14 cellular contexts compared by ENCODE assay signal in genomic region chr14:21101802-21102413, GRCh38. TPM values are rescaled to one million over a fixed set of nuclear protein-coding genes. Genes with fewer than 3 reads are reported as not detected.
DNase-seq lines count a peak whose midpoint lies in the region; ATAC-seq and TF ChIP-seq lines count a peak whose summit lies in the region.
"Had no signal": no experiment of that assay in that cellular context is flagged by ENCODE, and none has a peak within 500 bp of the region (broad histone marks: within the 10 kb centered on the region; RNA-seq: fewer than 3 reads in every experiment).

No MANE protein-coding gene starts in this region.

- CTCF ChIA-PET in MCF 10A (lab: Yijun Ruan, JAX), result interaction anchor here (0.6 to 10.5 kb wide), 15 partner anchors 7 to 405 kb away, joined by 3 to 248 read pairs (median 8); no protein-coding TSS in a partner anchor

- H3K27ac ChIP-seq in DND-41 (ENCODE audit: low read length), result 0 out of 2 replicates have a peak overlapping the region, but pooled peaks have one; percentile 95
- H3K27ac ChIP-seq: left ventricle myocardium inferior, SJSA1, upper lobe of left lung had no signal

- peaks cover 68% of the 10 kb centered on the region for H3K4me1 ChIP-seq in DND-41 (ENCODE audit: insufficient read depth, low read length)

- peak overlapping the region; percentile 92 for H3K4me2 ChIP-seq in DND-41 (ENCODE audit: insufficient read depth, low read length)

- POLR2A ChIA-PET in MCF 10A (lab: Yijun Ruan, JAX), result interaction anchor here (0.9 to 1.5 kb wide), 3 partner anchors 24 to 759 kb away, joined by 3 to 5 read pairs (median 3); no protein-coding TSS in a partner anchor

- H3K27ac Mint-ChIP-seq in MCF 10A (ENCODE audit: low read depth, unreplicated experiment), result peak overlapping the region; percentile 67
- H3K27ac Mint-ChIP-seq in natural killer cell treated with Interleukin-12 subunit alpha and Interleukin-12 subunit beta and Interleukin-15 and Interleukin-18, amount 100 ng/mL, for 72 hours, result peak overlapping the region; percentile 38 to 84

- H3K4me3 Mint-ChIP-seq in MCF 10A (ENCODE audit: unreplicated experiment), result peak overlapping the region; percentile 84
- peak overlapping the region; percentile 92 for H3K4me3 Mint-ChIP-seq in natural killer cell treated with Interleukin-12 subunit alpha and Interleukin-12 subunit beta and Interleukin-15 and Interleukin-18, amount 100 ng/mL, for 72 hours

- no peaks in the 10 kb centered on the region for H3K36me3 Mint-ChIP-seq in MCF 10A (ENCODE audit: insufficient read depth, unreplicated experiment)
- H3K36me3 Mint-ChIP-seq in natural killer cell treated with Interleukin-12 subunit alpha and Interleukin-12 subunit beta and Interleukin-15 and Interleukin-18, amount 100 ng/mL, for 72 hours, result no peaks in the 10 kb centered on the region

- H3K9me3 ChIP-seq in DND-41 (ENCODE audit: insufficient read depth, low read length, severe bottlenecking), result no peaks in the 10 kb centered on the region
- H3K9me3 ChIP-seq: left ventricle myocardium inferior, SJSA1, upper lobe of left lung had no signal

- no peak for DNase-seq in DND-41
- DNase-seq in LoVo (ENCODE audit: low spot score), result peak; percentile 46
- no peak for DNase-seq in MCF 10A (ENCODE audit: unreplicated experiment)
- no peak for DNase-seq in natural killer cell treated with Interleukin-12 subunit alpha and Interleukin-12 subunit beta and Interleukin-15 and Interleukin-18, amount 100 ng/mL, for 72 hours (ENCODE audit: low spot score)
- DNase-seq in DMS 273 treated with DMSO at 0.1 percent for 48 hours (lab: John Stamatoyannopoulos, UW), result no peak
- DNase-seq in NCI-H446 treated with DMSO at 0.1 percent for 48 hours (lab: John Stamatoyannopoulos, UW), result no peak
- DNase-seq: activated CD8-positive, alpha-beta memory T cell treated with anti-CD3 and anti-CD28 coated beads for 24 hours; left ventricle myocardium inferior had no signal

- H3K4me3 ChIP-seq in DND-41 (ENCODE audit: low read depth in 1 of 2, low read length in 2 of 2), result peak overlapping the region in 1 of 2 experiments; percentile 77; a peak in 2 of 4 replicates
- H3K4me3 ChIP-seq: left ventricle myocardium inferior, SJSA1, upper lobe of left lung had no signal

- no peak for TF ChIP-seq CTCF in DND-41 (IDR thresholded peaks at IDR 0.05; ENCODE audit: borderline replicate concordance, extremely low read depth, low read length, poor library complexity, severe bottlenecking)
- no peak for TF ChIP-seq CTCF in MCF 10A (IDR thresholded peaks at IDR 0.05; ENCODE audit: unreplicated experiment)

- peaks cover 45% of the 10 kb centered on the region for H3K4me1 Mint-ChIP-seq in MCF 10A (ENCODE audit: insufficient read depth, unreplicated experiment)
- H3K4me1 Mint-ChIP-seq in natural killer cell treated with Interleukin-12 subunit alpha and Interleukin-12 subunit beta and Interleukin-15 and Interleukin-18, amount 100 ng/mL, for 72 hours (ENCODE audit: low read depth in 2 of 2), result peaks cover 34 to 51% of the 10 kb centered on the region in 2 donors

- peaks cover 25% of the 10 kb centered on the region for H3K79me2 ChIP-seq in DND-41 (ENCODE audit: insufficient read depth, low read length)

- ATAC-seq in DND-41 (ENCODE audit: insufficient read depth, low read depth) (no peak), GM21423 (IDR thresholded peaks at IDR 0.05; ENCODE audit: unreplicated experiment) (no peak), HG02798 (IDR thresholded peaks at IDR 0.05; ENCODE audit: poor library complexity, unreplicated experiment) (no peak)
- no peak for ATAC-seq in natural killer cell treated with Interleukin-12 subunit alpha and Interleukin-12 subunit beta and Interleukin-15 and Interleukin-18, amount 100 ng/mL, for 72 hours

- no peaks in the 10 kb centered on the region for H3K27me3 Mint-ChIP-seq in MCF 10A (ENCODE audit: insufficient read depth, unreplicated experiment)
- H3K27me3 Mint-ChIP-seq in natural killer cell treated with Interleukin-12 subunit alpha and Interleukin-12 subunit beta and Interleukin-15 and Interleukin-18, amount 100 ng/mL, for 72 hours, result peaks cover 0 to 3% of the 10 kb centered on the region in 2 donors

- H3K27me3 ChIP-seq in DND-41 (ENCODE audit: insufficient read depth, low read length, poor library complexity), result no peaks in the 10 kb centered on the region
- H3K27me3 ChIP-seq: upper lobe of left lung had no signal

- H4K20me1 ChIP-seq in DND-41 (ENCODE audit: insufficient read depth, low read length), result no peaks in the 10 kb centered on the region

- H3K9ac ChIP-seq in DND-41 (ENCODE audit: low read depth, low read length), result peak overlapping the region; percentile 85

- intact Hi-C loops in MCF 10A (cut with micrococcal nuclease), result loop anchor here (5.0 kb wide), 1 partner anchor 420 kb away; the partner anchor contains the start of gene RNASE4

- H3K36me3 ChIP-seq in DND-41 (ENCODE audit: insufficient read depth, low read length), result no peaks in the 10 kb centered on the region
- H3K36me3 ChIP-seq: left ventricle myocardium inferior, SJSA1, upper lobe of left lung had no signal

- no peaks in the 10 kb centered on the region for H3K9me3 Mint-ChIP-seq in MCF 10A (ENCODE audit: unreplicated experiment)
- H3K9me3 Mint-ChIP-seq in natural killer cell treated with Interleukin-12 subunit alpha and Interleukin-12 subunit beta and Interleukin-15 and Interleukin-18, amount 100 ng/mL, for 72 hours, result no peaks in the 10 kb centered on the region

- no peak overlapping the region for H2AFZ ChIP-seq in DND-41 (ENCODE audit: low read depth, low read length)

- no TSS peak for BruUV-seq in MCF 10A (replicated peaks; lab: Mats Ljungman, UMichigan)

RNA-seq across cellular contexts. Expression of gene TMEM253, which starts 1.0 kb away (rescaled TPM):
- total RNA-seq in MCF 10A (2022), result 0.59 and 1.6 TPM in 2 replicates
- not detected for total RNA-seq in natural killer cell treated with Interleukin-12 subunit alpha and Interleukin-12 subunit beta and Interleukin-15 and Interleukin-18, amount 100 ng/mL, for 72 hours
- total RNA-seq: posterior vena cava, SJSA1 had no signal

RNA-seq across cellular contexts. Expression of gene ZNF219, which starts 3.5 kb away (rescaled TPM):
- 18.4 and 33.8 TPM in 2 replicates for total RNA-seq in MCF 10A (2022)
- total RNA-seq in natural killer cell treated with Interleukin-12 subunit alpha and Interleukin-12 subunit beta and Interleukin-15 and Interleukin-18, amount 100 ng/mL, for 72 hours, result 1 to 10 TPM; 4.5 to 9.5 TPM

RNA-seq across cellular contexts. Expression of gene ARHGEF40, which starts 31.8 kb away (rescaled TPM):
- total RNA-seq in MCF 10A (2022), result 3.6 and 6.7 TPM in 2 replicates
- under 1 TPM; 0.36 to 0.75 TPM for total RNA-seq in natural killer cell treated with Interleukin-12 subunit alpha and Interleukin-12 subunit beta and Interleukin-15 and Interleukin-18, amount 100 ng/mL, for 72 hours

RNA-seq across cellular contexts. Expression of gene RNASE8, which starts 44.3 kb away (rescaled TPM):
- not detected in 2 replicates for total RNA-seq in MCF 10A (2022)
- not detected for total RNA-seq in natural killer cell treated with Interleukin-12 subunit alpha and Interleukin-12 subunit beta and Interleukin-15 and Interleukin-18, amount 100 ng/mL, for 72 hours
- total RNA-seq: cardiac septum, left ventricle myocardium inferior, posterior vena cava, SJSA1, upper lobe of left lung had no signal

RNA-seq across cellular contexts. Expression of gene OR5AU1, which starts 54.0 kb away (rescaled TPM):
- total RNA-seq in MCF 10A (2022), result not detected in 2 replicates
- not detected for total RNA-seq in natural killer cell treated with Interleukin-12 subunit alpha and Interleukin-12 subunit beta and Interleukin-15 and Interleukin-18, amount 100 ng/mL, for 72 hours
- total RNA-seq: cardiac septum, left ventricle myocardium inferior, posterior vena cava, SJSA1, upper lobe of left lung had no signal
